In the genomic region with DNA sequence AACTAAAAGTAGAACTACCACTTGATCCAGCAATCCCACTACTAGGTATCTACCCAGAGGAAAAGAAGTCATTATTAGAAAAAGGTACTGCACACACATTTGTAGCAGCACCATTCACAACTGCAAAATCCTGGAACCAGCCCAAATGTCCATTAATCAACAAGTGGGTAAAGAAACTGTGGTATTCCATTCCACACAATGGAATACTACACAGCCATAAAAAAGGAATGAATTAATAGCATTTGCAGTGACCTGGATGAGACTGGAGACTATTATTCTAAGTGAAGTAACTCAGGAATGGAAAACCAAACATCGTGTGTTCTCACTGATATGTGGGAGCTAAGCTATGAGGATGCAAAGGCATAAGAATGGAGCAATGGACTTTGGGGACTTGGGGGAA, we compare ENCODE assay signal across 2 cellular contexts.
A peak's percentile ranks its signal among the peaks of the same experiment; 100 is the strongest.
ATAC-seq and TF ChIP-seq lines count a peak whose summit lies in the region.
"Not testable (repeated sequence)": the region's sequence is repeated elsewhere in the genome, so short reads cannot be mapped to it uniquely, and the experiment has no call there.

No MANE protein-coding gene starts in this region.

- POLR2A ChIA-PET in HEK293 (lab: Yijun Ruan, JAX), result not testable (repeated sequence)

- not testable (repeated sequence) for H3K36me3 ChIP-seq in HEK293 (ENCODE audit: control insufficient read depth in 2 of 2, insufficient read depth in 1 of 2, low read length in 2 of 2)

- not testable (repeated sequence) for H3K4me3 ChIP-seq in HEK293 (ENCODE audit: low read depth, low read length)

- CTCF ChIA-PET in HEK293 (lab: Yijun Ruan, JAX), result not testable (repeated sequence)

- not testable (repeated sequence) for ATAC-seq in SK-N-SH treated with all-trans-retinoic acid at 6 μM for 48 hours

- H3K4me1 ChIP-seq in HEK293 (ENCODE audit: control insufficient read depth, insufficient read depth, low read length), result not testable (repeated sequence)

- not testable (repeated sequence) for TF ChIP-seq CTCF in HEK293 (tag by site-specific recombination; IDR thresholded peaks at IDR 0.05)

- H3K9me3 ChIP-seq in HEK293 (ENCODE audit: control insufficient read depth, insufficient read depth, low read depth, low read length), result not testable (repeated sequence)

- H3K27ac ChIP-seq in HEK293 (ENCODE audit: extremely low read depth, low read depth, low read length), result not testable (repeated sequence)

TF ChIP-seq in HEK293, 187 proteins besides CTCF, POLR2A, EP300 and RAD21:
- peak; percentile 59; the same call in 1 of the 2 replicates for TF ChIP-seq ZNF146 (tag by site-specific recombination; IDR thresholded peaks at IDR 0.05)
- TF ChIP-seq SCRT2 (tag by site-specific recombination; IDR thresholded peaks at IDR 0.05), result peak; percentile 12; the same call in 1 of the 2 replicates

TF ChIP-seq in SK-N-SH treated with all-trans-retinoic acid at 6 μM for 48 hours, 23 proteins besides CTCF, POLR2A, EP300 and RAD21:
- TF ChIP-seq ZNF8 (CRISPR knock-in tag; IDR thresholded peaks at IDR 0.05), result peak; percentile 82
